In genomic region chr7:28088032-28088431, GRCh38 we compare ENCODE assay signal across 17 cellular contexts.
A peak's percentile ranks its signal among the peaks of the same experiment; 100 is the strongest.
DNase-seq lines count a peak whose midpoint lies in the region; ATAC-seq, FAIRE-seq and TF ChIP-seq lines count a peak whose summit lies in the region.
"Had no signal": no experiment of that assay in that cellular context is flagged by ENCODE, and none has a peak within 500 bp of the region (broad histone marks: within the 10 kb centered on the region; RNA-seq: fewer than 3 reads in every experiment).

No MANE protein-coding gene starts in this region.

- CTCF ChIA-PET in CD4-positive, alpha-beta memory T cell (lab: Charles Lee; ENCODE audit: partially characterized antibody) = interaction anchor here (1.4 to 6.4 kb wide), 3 partner anchors 9 to 11 kb away, joined by 4 to 57 read pairs (median 6); no protein-coding TSS in a partner anchor

- intact Hi-C loops in Right ventricle myocardium inferior (cut with DNase I) (no loop called here), cardiac septum (cut with DNase I) (no loop called here)
- intact Hi-C loops in CD4-positive, alpha-beta memory T cell (cut with micrococcal nuclease) = no loop called here

- H3K27ac Mint-ChIP-seq in memory B cell = peak overlapping the region; percentile 42
- H3K27ac Mint-ChIP-seq in CD4-positive, alpha-beta memory T cell = no peak overlapping the region
- no peak overlapping the region for H3K27ac Mint-ChIP-seq in activated T-cell treated with anti-CD3 and anti-CD28 coated beads, Interleukin-2, amount 50 U/mL, for 24 hours
- H3K27ac Mint-ChIP-seq: activated naive CD4-positive, alpha-beta T cell treated with anti-CD3 and anti-CD28 coated beads for 36 hours; stimulated activated naive CD8-positive, alpha-beta T cell treated with anti-CD3 and anti-CD28 coated beads, Interleukin-15, Interleukin-2, amounts not matched to agents 100 ng/mL and 50 ng/mL, for 24 hours had no signal

- peak; percentile 43 for FAIRE-seq in bronchial epithelial cell (lab: Jason Lieb, UNC)
- FAIRE-seq: GM12891, RCC 7860 had no signal

- H3K4me1 ChIP-seq in CD4-positive, alpha-beta memory T cell (ENCODE audit: insufficient read depth, low read length) = no peaks in the 10 kb centered on the region

- DNase-seq in Right ventricle myocardium inferior (ENCODE audit: missing footprints) (peak; percentile 39), cardiac septum (ENCODE audit: low spot score) (no peak), bronchial epithelial cell (ENCODE audit: low read depth) (no peak), memory B cell (ENCODE audit: low spot score in 2 of 2) (no peak), ACHN (no peak)
- no peak for DNase-seq in CD4-positive, alpha-beta memory T cell
- no peak for DNase-seq in activated T-cell treated with anti-CD3 and anti-CD28 coated beads, Interleukin-2, amount 50 U/mL, for 24 hours
- DNase-seq: activated naive CD4-positive, alpha-beta T cell treated with anti-CD3 and anti-CD28 coated beads for 36 hours; brain microvascular endothelial cell; NCI-H2029 treated with DMSO at 0.1 percent for 48 hours; NCI-H524 treated with DMSO at 0.1 percent for 48 hours had no signal

- no peaks in the 10 kb centered on the region for H3K27me3 Mint-ChIP-seq in memory B cell
- no peaks in the 10 kb centered on the region for H3K27me3 Mint-ChIP-seq in CD4-positive, alpha-beta memory T cell
- H3K27me3 Mint-ChIP-seq in activated T-cell treated with anti-CD3 and anti-CD28 coated beads, Interleukin-2, amount 50 U/mL, for 24 hours = no peaks in the 10 kb centered on the region
- H3K27me3 Mint-ChIP-seq: stimulated activated naive CD8-positive, alpha-beta T cell treated with anti-CD3 and anti-CD28 coated beads, Interleukin-15, Interleukin-2, amounts not matched to agents 100 ng/mL and 50 ng/mL, for 24 hours had no signal

- peak; percentile 62 for ATAC-seq in Right ventricle myocardium inferior
- ATAC-seq in memory B cell (ENCODE audit: low read depth) = no peak
- no peak for ATAC-seq in GM18873 (IDR thresholded peaks at IDR 0.05; ENCODE audit: low FRiP score, unreplicated experiment)

- no peaks in the 10 kb centered on the region for H3K36me3 ChIP-seq in bronchial epithelial cell (ENCODE audit: control insufficient read depth, insufficient read depth, low read length)
- no peaks in the 10 kb centered on the region for H3K36me3 ChIP-seq in CD4-positive, alpha-beta memory T cell (ENCODE audit: insufficient read depth, low read length)
- H3K36me3 ChIP-seq: brain microvascular endothelial cell, gastrocnemius medialis had no signal

- no peak for TF ChIP-seq CTCF in bronchial epithelial cell (IDR thresholded peaks at IDR 0.05; ENCODE audit: insufficient read depth, low read length, severe bottlenecking)

- POLR2A ChIA-PET in CD4-positive, alpha-beta memory T cell (lab: Charles Lee; ENCODE audit: partially characterized antibody) = no interaction called here

- peaks cover 26% of the 10 kb centered on the region for H3K4me1 Mint-ChIP-seq in memory B cell
- peaks cover 0 to 19% (median 13%) of the 10 kb centered on the region in 4 donors for H3K4me1 Mint-ChIP-seq in CD4-positive, alpha-beta memory T cell
- H3K4me1 Mint-ChIP-seq in activated T-cell treated with anti-CD3 and anti-CD28 coated beads, Interleukin-2, amount 50 U/mL, for 24 hours (ENCODE audit: low read depth) = peaks cover 8% of the 10 kb centered on the region

- peaks cover 5% of the 10 kb centered on the region for H3K36me3 Mint-ChIP-seq in memory B cell
- H3K36me3 Mint-ChIP-seq in CD4-positive, alpha-beta memory T cell = no peaks in the 10 kb centered on the region
- H3K36me3 Mint-ChIP-seq in activated T-cell treated with anti-CD3 and anti-CD28 coated beads, Interleukin-2, amount 50 U/mL, for 24 hours (ENCODE audit: low read depth) = no peaks in the 10 kb centered on the region

- H3K9me3 Mint-ChIP-seq in memory B cell = peaks cover 2% of the 10 kb centered on the region
- H3K9me3 Mint-ChIP-seq in CD4-positive, alpha-beta memory T cell = no peaks in the 10 kb centered on the region
- no peaks in the 10 kb centered on the region for H3K9me3 Mint-ChIP-seq in activated T-cell treated with anti-CD3 and anti-CD28 coated beads, Interleukin-2, amount 50 U/mL, for 24 hours
- H3K9me3 Mint-ChIP-seq: activated naive CD4-positive, alpha-beta T cell treated with anti-CD3 and anti-CD28 coated beads for 36 hours; stimulated activated naive CD8-positive, alpha-beta T cell treated with anti-CD3 and anti-CD28 coated beads, Interleukin-15, Interleukin-2, amounts not matched to agents 100 ng/mL and 50 ng/mL, for 24 hours had no signal

- no peaks in the 10 kb centered on the region for H3K9me3 ChIP-seq in CD4-positive, alpha-beta memory T cell (ENCODE audit: control insufficient read depth in 1 of 2, low read length in 2 of 2)
- H3K9me3 ChIP-seq: gastrocnemius medialis had no signal

- no peak overlapping the region for H3K4me3 Mint-ChIP-seq in memory B cell
- H3K4me3 Mint-ChIP-seq in CD4-positive, alpha-beta memory T cell = no peak overlapping the region
- no peak overlapping the region for H3K4me3 Mint-ChIP-seq in activated T-cell treated with anti-CD3 and anti-CD28 coated beads, Interleukin-2, amount 50 U/mL, for 24 hours
- H3K4me3 Mint-ChIP-seq: activated naive CD4-positive, alpha-beta T cell treated with anti-CD3 and anti-CD28 coated beads for 36 hours; stimulated activated naive CD8-positive, alpha-beta T cell treated with anti-CD3 and anti-CD28 coated beads, Interleukin-15, Interleukin-2, amounts not matched to agents 100 ng/mL and 50 ng/mL, for 24 hours had no signal

- H3K27ac ChIP-seq in CD4-positive, alpha-beta memory T cell (ENCODE audit: low read depth, low read length) = no peak overlapping the region
- H3K27ac ChIP-seq: 22Rv1, brain microvascular endothelial cell had no signal

- in situ Hi-C loops in ACHN (cut with HindIII; ENCODE audit: low pct_ligation_motif_present, low pct_unique_long_range_greater_than_20kb, low sequenced_read_pairs) = no loop called here

- no peak overlapping the region for H3K4me3 ChIP-seq in bronchial epithelial cell (ENCODE audit: low read depth, low read length)
- no peak overlapping the region for H3K4me3 ChIP-seq in CD4-positive, alpha-beta memory T cell (ENCODE audit: low read length in 2 of 2)
- H3K4me3 ChIP-seq: gastrocnemius medialis had no signal

- no peaks in the 10 kb centered on the region for H3K27me3 ChIP-seq in bronchial epithelial cell (ENCODE audit: control insufficient read depth, insufficient read depth, low read length)
- H3K27me3 ChIP-seq in CD4-positive, alpha-beta memory T cell (ENCODE audit: insufficient read depth, low read length) = no peaks in the 10 kb centered on the region
- H3K27me3 ChIP-seq: brain microvascular endothelial cell, gastrocnemius medialis had no signal
